28 cellular contexts compared by ENCODE assay signal in genomic region chr20:9478801-9479200, GRCh38. TPM values are rescaled to one million over a fixed set of nuclear protein-coding genes. Genes with fewer than 3 reads are reported as not detected.
"Had no signal": no experiment of that assay in that cellular context is flagged by ENCODE, and none has a peak within 500 bp of the region (broad histone marks: within the 10 kb centered on the region; RNA-seq: fewer than 3 reads in every experiment).

No MANE protein-coding gene starts in this region.

- H3K4me3 ChIP-seq: breast epithelium, colonic mucosa, Peyer's patch, SJSA1 had no signal

- H3K9me3 ChIP-seq: breast epithelium, colonic mucosa, Peyer's patch, SJSA1 had no signal

- H3K36me3 ChIP-seq: breast epithelium, colonic mucosa, Peyer's patch, SJSA1 had no signal

- H3K27ac ChIP-seq: breast epithelium, colonic mucosa, Peyer's patch, RWPE1, SJSA1 had no signal

- ATAC-seq: activated CD4-positive, CD25-positive, alpha-beta regulatory T cell treated with anti-CD3 and anti-CD28 coated beads, Interleukin-2, amount 50 U/mL, for 24 hours; activated CD8-positive, alpha-beta T cell treated with anti-CD3 and anti-CD28 coated beads for 36 hours; activated T-cell treated with anti-CD3 and anti-CD28 coated beads, Interleukin-2, amount 50 U/mL, for 72 hours; SK-N-SH treated with all-trans-retinoic acid at 6 μM for 48 hours had no signal

- H3K4me1 ChIP-seq: breast epithelium, colonic mucosa, Peyer's patch had no signal

- DNase-seq: activated CD4-positive, alpha-beta T cell treated with anti-CD3 and anti-CD28 coated beads for 4 hours; activated CD8-positive, alpha-beta memory T cell treated with anti-CD3 and anti-CD28 coated beads, Interleukin-2, amount 50 U/mL, for 4 hours; activated CD8-positive, alpha-beta T cell treated with anti-CD3 and anti-CD28 coated beads for 36 hours; activated gamma-delta T cell treated with Interleukin-2 at 50 U/mL for 16 hours; activated naive CD4-positive, alpha-beta T cell treated with anti-CD3 and anti-CD28 coated beads, Interleukin-2, amount 10 ng/mL, durations not matched to agents 7 days and 5 days; activated naive CD8-positive, alpha-beta T cell treated with anti-CD3 and anti-CD28 coated beads, Interleukin-2, amount 10 ng/mL, durations not matched to agents 7 days and 5 days; activated T-cell treated with anti-CD3 and anti-CD28 coated beads, Interleukin-2, amount 50 U/mL, for 72 hours; aorta; caudate nucleus; colonic mucosa; NCI-H1105; NCI-H1436; NCI-H1694 treated with DMSO at 0.1 percent for 48 hours; NCI-H2081; NCI-H226; NCI-H510A; NCI-H69; Peyer's patch; Right ventricle myocardium superior; SW 1271 had no signal

- H3K27me3 ChIP-seq: breast epithelium, colonic mucosa, Peyer's patch, SJSA1 had no signal

RNA-seq across cellular contexts. Expression of gene LAMP5, which starts 35.6 kb away (rescaled TPM):
- total RNA-seq: activated CD8-positive, alpha-beta T cell treated with anti-CD3 and anti-CD28 coated beads for 36 hours; activated naive CD8-positive, alpha-beta T cell treated with anti-CD3 and anti-CD28 coated beads, Interleukin-2, amount 10 ng/mL, durations not matched to agents 7 days and 5 days; activated T-cell treated with anti-CD3 and anti-CD28 coated beads, Interleukin-2, amount 50 U/mL, for 72 hours; activated T-helper 2 cell treated with anti-CD3 and anti-CD28 coated beads, Interferon-gamma antibody, Interleukin-2, Interleukin-4, amounts not matched to agents 10 μg/mL and 5 μg/mL and 100 μg/mL, durations not matched to agents 14 hours and 24 hours and 36 hours; MCF 10A; Peyer's patch; Right ventricle myocardium superior; SJSA1; T-helper 1 cell treated with Interleukin-12 subunit alpha and Interleukin-12 subunit beta and Interleukin-4 antibody, amounts not matched to agents 30 ng/mL and 1 ng/mL, for 36 hours had no signal
